ENCODE assay signal across 12 cellular contexts in genomic region chr3:171309906-171310359, GRCh38.
DNase-seq lines count a peak whose midpoint lies in the region; ATAC-seq, FAIRE-seq and TF ChIP-seq lines count a peak whose summit lies in the region.
"Had no signal": no experiment of that assay in that cellular context is flagged by ENCODE, and none has a peak within 500 bp of the region (broad histone marks: within the 10 kb centered on the region; RNA-seq: fewer than 3 reads in every experiment).

No MANE protein-coding gene starts in this region.

- no peak overlapping the region for H4K91ac ChIP-seq in mesenchymal stem cell (ENCODE audit: low read length)

- no peaks in the 10 kb centered on the region for H3K27me3 ChIP-seq in astrocyte (ENCODE audit: insufficient read depth, low read length)
- H3K27me3 ChIP-seq in mesenchymal stem cell (ENCODE audit: control insufficient read depth in 1 of 2, insufficient read depth in 1 of 2, low read length in 2 of 2) = no peaks in the 10 kb centered on the region
- no peaks in the 10 kb centered on the region for H3K27me3 ChIP-seq in body of pancreas

- H3K4me3 Mint-ChIP-seq in astrocyte (ENCODE audit: unreplicated experiment) = peak overlapping the region; percentile 51

- H3K79me1 ChIP-seq in mesenchymal stem cell (replicated peaks; ENCODE audit: low read length, poor library complexity, severe bottlenecking) = peaks cover 16% of the 10 kb centered on the region

- ATAC-seq in HG02623 (IDR thresholded peaks at IDR 0.05; ENCODE audit: unreplicated experiment) (peak; percentile 68), body of pancreas (no peak)

- no peak overlapping the region for H3K9ac ChIP-seq in astrocyte (ENCODE audit: low read length)
- peak overlapping the region; percentile 25 for H3K9ac ChIP-seq in mesenchymal stem cell (ENCODE audit: low read length)

- H4K8ac ChIP-seq in mesenchymal stem cell (ENCODE audit: low read length) = no peak overlapping the region

- H2BK12ac ChIP-seq in mesenchymal stem cell (ENCODE audit: low read length in 2 of 2) = no peak overlapping the region

- H3K27ac ChIP-seq in astrocyte (ENCODE audit: low read depth, low read length) (no peak overlapping the region), mesenchymal stem cell (ENCODE audit: low read length, poor library complexity, severe bottlenecking) (peak overlapping the region; percentile 23), body of pancreas (no peak overlapping the region)

- H3K27me3 Mint-ChIP-seq in astrocyte (ENCODE audit: low read depth, unreplicated experiment) = no peaks in the 10 kb centered on the region

- H3K4ac ChIP-seq in mesenchymal stem cell (ENCODE audit: low read depth in 1 of 2, low read length in 2 of 2) = no peak overlapping the region

- H3K36me3 Mint-ChIP-seq in astrocyte (ENCODE audit: low read depth, unreplicated experiment) = peaks cover 4% of the 10 kb centered on the region

- H3K4me3 ChIP-seq in astrocyte (ENCODE audit: insufficient read depth, low read depth, low read length) = no peak overlapping the region
- no peak overlapping the region for H3K4me3 ChIP-seq in mesenchymal stem cell (ENCODE audit: insufficient read depth in 1 of 2, low read depth in 1 of 2, low read length in 2 of 2)
- no peak overlapping the region for H3K4me3 ChIP-seq in body of pancreas

- peaks cover 5% of the 10 kb centered on the region for H4K20me1 ChIP-seq in astrocyte (ENCODE audit: insufficient read depth, low read length)

- H3K36me3 ChIP-seq in astrocyte (ENCODE audit: insufficient read depth, low read length) (no peaks in the 10 kb centered on the region), mesenchymal stem cell (ENCODE audit: control insufficient read depth in 1 of 2, insufficient read depth in 2 of 2, low read depth in 1 of 2, low read length in 2 of 2) (no peaks in the 10 kb centered on the region), body of pancreas (replicated peaks in 1 of 2; ENCODE audit: insufficient read depth in 1 of 2, low read depth in 2 of 2) (no peaks in the 10 kb centered on the region)

- no peak overlapping the region for H3K23ac ChIP-seq in mesenchymal stem cell (ENCODE audit: low read length in 2 of 2)

- TF ChIP-seq CTCF in astrocyte (IDR thresholded peaks at IDR 0.05; ENCODE audit: insufficient read depth, low read depth, low read length) (no peak), GM13976 (IDR thresholded peaks at IDR 0.05; ENCODE audit: borderline replicate concordance, control extremely low read depth, extremely low read depth, insufficient read depth, missing control alignments) (no peak), body of pancreas (IDR thresholded peaks at IDR 0.05) (no peak)

- DNase-seq in ELR (ENCODE audit: low read depth) (peak; percentile 66), astrocyte (ENCODE audit: low read depth) (peak; percentile 79), mesenchymal stem cell (peak; percentile 89), GM13976 (ENCODE audit: low spot score) (no peak), body of pancreas (no peak), OCI-M2 (lab: John Stamatoyannopoulos, UW; ENCODE audit: unreplicated experiment) (no peak), NCI-H82 (lab: John Stamatoyannopoulos, UW) (no peak)
- DNase-seq: activated T-cell treated with anti-CD3 and anti-CD28 coated beads, Interleukin-2, amount 50 U/mL, for 48 hours; NCI-H1092; SHP77 treated with DMSO at 0.1 percent for 48 hours had no signal

- peaks cover 16% of the 10 kb centered on the region for H3K4me1 ChIP-seq in astrocyte (ENCODE audit: insufficient read depth, low read length)
- H3K4me1 ChIP-seq in mesenchymal stem cell (ENCODE audit: control insufficient read depth, insufficient read depth, low read depth, low read length) = peaks cover 2% of the 10 kb centered on the region
- H3K4me1 ChIP-seq in body of pancreas = no peaks in the 10 kb centered on the region

- in situ Hi-C loops in GM13976 (cut with MboI; ENCODE audit: low sequenced_read_pairs, unreplicated experiment) = no loop called here

- H3K9me3 Mint-ChIP-seq in astrocyte (ENCODE audit: unreplicated experiment) = peaks cover 1% of the 10 kb centered on the region

- no peak overlapping the region for H2BK15ac ChIP-seq in mesenchymal stem cell (ENCODE audit: low read depth, poor library complexity, severe bottlenecking)

- no peak for TF ChIP-seq POLR2A in body of pancreas (IDR thresholded peaks at IDR 0.05)

- H3K4me1 Mint-ChIP-seq in astrocyte (ENCODE audit: low read depth, unreplicated experiment) = peaks cover 73% of the 10 kb centered on the region

- H2AFZ ChIP-seq in astrocyte (ENCODE audit: low read depth, low read length) = no peak overlapping the region
- H2AFZ ChIP-seq in mesenchymal stem cell (ENCODE audit: low read depth, low read length) = no peak overlapping the region

- H2BK120ac ChIP-seq in mesenchymal stem cell (ENCODE audit: low read depth, low read length) = no peak overlapping the region

- H3K9me3 ChIP-seq in astrocyte (ENCODE audit: insufficient read depth, low read depth, low read length) (no peaks in the 10 kb centered on the region), mesenchymal stem cell (ENCODE audit: control insufficient read depth, low read length) (no peaks in the 10 kb centered on the region), body of pancreas (no peaks in the 10 kb centered on the region)

- H3K4me2 ChIP-seq in astrocyte (ENCODE audit: low read length) (no peak overlapping the region), mesenchymal stem cell (ENCODE audit: low read length, poor library complexity, severe bottlenecking) (no peak overlapping the region)

- no peaks in the 10 kb centered on the region for H3K79me2 ChIP-seq in astrocyte (ENCODE audit: insufficient read depth, low read length)

- intact Hi-C loops in body of pancreas (cut with DNase I) = no loop called here

- no peak overlapping the region for H3K14ac ChIP-seq in mesenchymal stem cell (ENCODE audit: low read length in 2 of 2)

- peak overlapping the region; percentile 85 for H3K27ac Mint-ChIP-seq in astrocyte (ENCODE audit: unreplicated experiment)

- peak; percentile 73 for FAIRE-seq in astrocyte (lab: Jason Lieb, UNC)
- FAIRE-seq: endometrium had no signal

- H2BK5ac ChIP-seq in mesenchymal stem cell (ENCODE audit: low read depth, low read length, poor library complexity, severe bottlenecking) = no peak overlapping the region

- no peak overlapping the region for H3K18ac ChIP-seq in mesenchymal stem cell (ENCODE audit: low read depth in 1 of 2, low read length in 2 of 2)

- H2AK5ac ChIP-seq in mesenchymal stem cell (ENCODE audit: low read length, severe bottlenecking) = no peak overlapping the region

Comparison
In these comparisons a context has a peak if more than half of its experiments do, and no peak if none do; other contexts are left out.
1. DNase-seq: peak in ELR (single experiment), astrocyte (single experiment) and mesenchymal stem cell (single experiment); none in GM13976 (single experiment), body of pancreas (0 of 4), OCI-M2 (single experiment) and NCI-H82 (single experiment).